ENCODE assay signal across 7 cellular contexts in genomic region chr17:42552736-42553135, GRCh38. TPM values are rescaled to one million over a fixed set of nuclear protein-coding genes. Genes with fewer than 3 reads are reported as not detected.
DNase-seq lines count a peak whose midpoint lies in the region; ATAC-seq and TF ChIP-seq lines count a peak whose summit lies in the region.
"Not testable (repeated sequence)": the region's sequence is repeated elsewhere in the genome, so short reads cannot be mapped to it uniquely, and the experiment has no call there.

A gene with protein sequence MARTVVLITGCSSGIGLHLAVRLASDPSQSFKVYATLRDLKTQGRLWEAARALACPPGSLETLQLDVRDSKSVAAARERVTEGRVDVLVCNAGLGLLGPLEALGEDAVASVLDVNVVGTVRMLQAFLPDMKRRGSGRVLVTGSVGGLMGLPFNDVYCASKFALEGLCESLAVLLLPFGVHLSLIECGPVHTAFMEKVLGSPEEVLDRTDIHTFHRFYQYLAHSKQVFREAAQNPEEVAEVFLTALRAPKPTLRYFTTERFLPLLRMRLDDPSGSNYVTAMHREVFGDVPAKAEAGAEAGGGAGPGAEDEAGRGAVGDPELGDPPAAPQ (plus strand): TSS chr17:42552923. CDS start chr17:42552934, 11 bp downstream.

- not testable (repeated sequence) for H3K27ac ChIP-seq in OCI-LY3 (ENCODE audit: low read length)
- H3K27ac ChIP-seq in gastroesophageal sphincter (peak within 1 kb of the TSS in 3 of 4 donors; percentile 88 to 92 (median 90)), gastrocnemius medialis (peak within 1 kb of the TSS; percentile 87 to 91 (median 90))

- H3K27me3 Mint-ChIP-seq in activated T-cell treated with anti-CD3 and anti-CD28 coated beads, Interleukin-2, amount 50 U/mL, for 24 hours; chondrocyte (ENCODE audit: low read depth): not testable (repeated sequence)

- not testable (repeated sequence) for H3K9me3 ChIP-seq in OCI-LY3 (ENCODE audit: insufficient read depth, low read length); gastroesophageal sphincter; mucosa of descending colon; gastrocnemius medialis

- peaks cover 16% of the 10 kb centered on the region for H3K36me3 Mint-ChIP-seq in activated T-cell treated with anti-CD3 and anti-CD28 coated beads, Interleukin-2, amount 50 U/mL, for 24 hours (ENCODE audit: low read depth)
- not testable (repeated sequence) for H3K36me3 Mint-ChIP-seq in chondrocyte (ENCODE audit: low read depth)

- not testable (repeated sequence) for TF ChIP-seq CTCF in GM06990 (IDR thresholded peaks at IDR 0.05; ENCODE audit: insufficient read depth, low read length, poor library complexity, severe bottlenecking); OCI-LY3 (IDR thresholded peaks at IDR 0.05; ENCODE audit: low read depth, low read length); chondrocyte (IDR thresholded peaks at IDR 0.05); gastroesophageal sphincter (IDR thresholded peaks at IDR 0.05); mucosa of descending colon (IDR thresholded peaks at IDR 0.05); gastrocnemius medialis (IDR thresholded peaks at IDR 0.05 in 4 of 5, conservative IDR thresholded peaks at IDR 0.05 in 1 of 5)

- peaks cover 34% of the 10 kb centered on the region for H3K4me1 Mint-ChIP-seq in activated T-cell treated with anti-CD3 and anti-CD28 coated beads, Interleukin-2, amount 50 U/mL, for 24 hours (ENCODE audit: low read depth)
- peaks cover 35% of the 10 kb centered on the region for H3K4me1 Mint-ChIP-seq in chondrocyte (ENCODE audit: low read depth)

- WGBS in gastroesophageal sphincter (ENCODE audit: low coverage in 1 of 2), 2 donors = no CpG with 5 or more reads among the region's 15 CpGs

- TF ChIP-seq POLR2A in gastroesophageal sphincter (IDR thresholded peaks at IDR 0.05); gastrocnemius medialis (IDR thresholded peaks at IDR 0.05): not testable (repeated sequence)

- not testable (repeated sequence) for H2AFZ ChIP-seq in OCI-LY3 (ENCODE audit: low read depth, low read length)

- in situ Hi-C loops in gastrocnemius medialis (cut with MboI; ENCODE audit: low sequenced_read_pairs in 4 of 4) = not testable (repeated sequence)

- H3K4me3 ChIP-seq in GM06990 (replicated peaks; ENCODE audit: low read depth, low read length) = peak within 1 kb of the TSS; percentile 99
- peak within 1 kb of the TSS; percentile 92 for H3K4me3 ChIP-seq in OCI-LY3 (ENCODE audit: low read length)
- peak within 1 kb of the TSS in 1 of 2 donors; percentile 85 for H3K4me3 ChIP-seq in gastroesophageal sphincter
- not testable (repeated sequence) for H3K4me3 ChIP-seq in mucosa of descending colon
- H3K4me3 ChIP-seq in gastrocnemius medialis = peak within 1 kb of the TSS; percentile 73 to 97 (median 94)

- not testable (repeated sequence) for ATAC-seq in gastroesophageal sphincter, mucosa of descending colon, gastrocnemius medialis

- H3K9me3 Mint-ChIP-seq in activated T-cell treated with anti-CD3 and anti-CD28 coated beads, Interleukin-2, amount 50 U/mL, for 24 hours; chondrocyte (ENCODE audit: low read depth): not testable (repeated sequence)

- intact Hi-C loops in mucosa of descending colon (cut with DNase I, micrococcal nuclease); gastrocnemius medialis (cut with DNase I; ENCODE audit: low total_unique reads): not testable (repeated sequence)

- peaks cover 11% of the 10 kb centered on the region for H3K4me1 ChIP-seq in OCI-LY3 (ENCODE audit: low read length)
- H3K4me1 ChIP-seq in gastroesophageal sphincter = peaks cover 0 to 51% (median 21%) of the 10 kb centered on the region in 3 donors
- H3K4me1 ChIP-seq in mucosa of descending colon (ENCODE audit: low read depth) = peaks cover 26% of the 10 kb centered on the region
- peaks cover 13 to 21% of the 10 kb centered on the region in 2 donors for H3K4me1 ChIP-seq in gastrocnemius medialis

- peak within 1 kb of the TSS; percentile 89 for H3K4me3 Mint-ChIP-seq in activated T-cell treated with anti-CD3 and anti-CD28 coated beads, Interleukin-2, amount 50 U/mL, for 24 hours
- peak within 1 kb of the TSS; percentile 88 for H3K4me3 Mint-ChIP-seq in chondrocyte (ENCODE audit: unreplicated experiment)

- not testable (repeated sequence) for TF ChIP-seq EP300 in gastroesophageal sphincter (IDR thresholded peaks at IDR 0.05)

- H3K27ac Mint-ChIP-seq in activated T-cell treated with anti-CD3 and anti-CD28 coated beads, Interleukin-2, amount 50 U/mL, for 24 hours = peak within 1 kb of the TSS; percentile 93
- H3K27ac Mint-ChIP-seq in chondrocyte (ENCODE audit: unreplicated experiment) = peak within 1 kb of the TSS; percentile 54

- not testable (repeated sequence) for H3K27me3 ChIP-seq in GM06990 (replicated peaks; ENCODE audit: control insufficient read depth, insufficient read depth, low read length); OCI-LY3 (ENCODE audit: low read depth, low read length); gastroesophageal sphincter; gastrocnemius medialis

- H3K36me3 ChIP-seq in GM06990 (ENCODE audit: control insufficient read depth, insufficient read depth, low read length); OCI-LY3 (replicated peaks; ENCODE audit: low read depth, low read length); mucosa of descending colon (ENCODE audit: low read depth); gastrocnemius medialis: not testable (repeated sequence)
- peaks cover 0 to 17% of the 10 kb centered on the region in 2 donors for H3K36me3 ChIP-seq in gastroesophageal sphincter

- not testable (repeated sequence) for DNase-seq in GM06990 (ENCODE audit: extremely low read depth, insufficient read length); activated T-cell treated with anti-CD3 and anti-CD28 coated beads, Interleukin-2, amount 50 U/mL, for 24 hours; chondrocyte (ENCODE audit: low spot score); gastrocnemius medialis
- peak in 2 of 3 donors; percentile 28 to 46 for DNase-seq in mucosa of descending colon

- not testable (repeated sequence) for H4K20me1 ChIP-seq in OCI-LY3 (ENCODE audit: insufficient read depth, low read length)

- H3K9ac ChIP-seq in OCI-LY3 (ENCODE audit: low read length) = not testable (repeated sequence)

- not testable (repeated sequence) for H3K79me2 ChIP-seq in OCI-LY3 (ENCODE audit: low read length)

- H3K4me2 ChIP-seq in OCI-LY3 (ENCODE audit: low read length) = peak within 1 kb of the TSS; percentile 97

RNA-seq across cellular contexts. Expression of the gene that starts here (rescaled TPM):
- total RNA-seq in chondrocyte (1.4 to 2.6 TPM (median 1.4 TPM) in 3 replicates), gastroesophageal sphincter (1 to 10 TPM in 1 of 4 donors, under 1 TPM in 3; 0.39 to 1.4 (median 0.69) TPM), mucosa of descending colon (1 to 10 TPM; 1.5 to 2.5 (median 1.7) TPM), gastrocnemius medialis (under 1 TPM in 3 of 4 donors, not detected in 1; 0.33 to 0.66 (median 0.47) TPM)
